Comparison of ENCODE assay signal across 8 cellular contexts in the genomic region with DNA sequence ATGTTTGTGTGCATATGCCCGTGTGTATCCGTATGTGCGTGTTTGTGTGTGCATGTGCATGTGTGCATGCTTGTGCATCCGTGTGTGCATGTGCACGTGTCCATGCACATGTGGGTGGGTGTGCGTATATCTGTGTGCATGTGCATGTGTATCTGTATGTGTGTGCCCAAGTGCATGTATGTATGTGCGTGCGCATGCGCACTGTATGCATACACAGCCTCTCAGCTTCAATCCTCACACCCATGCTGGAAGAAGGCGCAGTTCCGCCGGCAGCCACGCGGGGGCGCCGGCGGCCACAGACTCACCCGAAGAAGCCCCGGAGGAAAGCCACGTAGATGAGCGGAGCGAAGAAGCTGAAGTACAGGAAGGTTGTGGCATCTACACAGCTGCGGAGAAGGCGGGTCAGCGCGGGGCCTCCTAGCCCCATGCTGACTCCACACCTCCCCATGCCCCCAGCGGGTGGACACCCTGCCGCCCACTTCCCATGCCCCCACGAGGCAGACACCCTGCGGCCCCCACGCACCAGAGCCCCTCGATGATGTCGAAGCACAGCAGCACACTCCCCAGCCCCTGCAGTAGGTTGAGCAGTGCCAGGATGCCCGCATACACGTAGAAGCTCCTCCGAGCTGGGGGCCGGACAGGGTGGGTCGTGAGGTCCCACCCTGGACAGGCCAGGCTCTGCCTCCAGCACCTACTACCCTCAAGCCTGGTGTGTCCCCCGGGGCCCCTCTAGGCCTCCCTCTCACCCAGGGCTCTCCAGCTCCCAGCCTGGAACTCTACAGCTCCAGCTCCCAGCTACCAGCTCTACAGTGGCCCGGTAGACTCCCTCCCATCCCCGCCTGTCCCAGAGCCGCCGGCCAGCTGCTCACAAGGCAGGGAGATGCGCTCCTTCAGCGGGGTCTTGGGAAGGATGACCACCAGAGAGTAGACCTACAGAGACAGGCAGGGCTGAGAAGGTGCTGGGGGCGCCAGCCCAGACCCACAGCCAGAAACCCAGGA. TPM values are rescaled to one million over a fixed set of nuclear protein-coding genes. Genes with fewer than 3 reads are reported as not detected.
DNase-seq lines count a peak whose midpoint lies in the region; ATAC-seq, FAIRE-seq and TF ChIP-seq lines count a peak whose summit lies in the region.

No MANE protein-coding gene starts in this region.

- H3K4me3 ChIP-seq in GM06990 (replicated peaks; ENCODE audit: low read depth, low read length) (no peak overlapping the region), SK-N-MC (no peak overlapping the region), pancreas (no peak overlapping the region), transverse colon (no peak overlapping the region)

- no peak for TF ChIP-seq POLR2A in transverse colon (IDR thresholded peaks at IDR 0.05)

- intact Hi-C loops in pancreas (cut with DNase I) (loop anchor here in 1 of 3 donors (10.0 kb wide), 2 partner anchors 120 to 400 kb away; no protein-coding TSS in a partner anchor), transverse colon (cut with DNase I; ENCODE audit: low total_unique reads) (no loop called here)

- no peak overlapping the region for H3K9ac ChIP-seq in SK-N-MC (ENCODE audit: insufficient read length)

- no peak for TF ChIP-seq EP300 in transverse colon (IDR thresholded peaks at IDR 0.05; ENCODE audit: low read depth)

- 44 to 46% methylated on average over 45 to 46 of the region's 46 CpGs for WGBS in pancreas, 2 donors
- WGBS in transverse colon (ENCODE audit: low coverage in 1 of 2), 2 donors, result 41 to 93% methylated on average over 3 to 40 of the region's 46 CpGs

- no peaks in the 10 kb centered on the region for H3K4me1 ChIP-seq in pancreas
- peaks cover 4 to 7% (median 6%) of the 10 kb centered on the region in 4 donors for H3K4me1 ChIP-seq in transverse colon

- DNase-seq in GM06990 (ENCODE audit: extremely low read depth, insufficient read length) (peak; percentile 98), NCI-H1092 (lab: John Stamatoyannopoulos, UW) (peak; percentile 60), SK-N-MC (ENCODE audit: low read depth, low spot score) (peak; percentile 87), frontal cortex (ENCODE audit: low spot score in 2 of 2) (peak; percentile 82 to 94), pancreas (peak; percentile 72 to 92 (median 87)), transverse colon (peak; percentile 90)
- peak; percentile 60 to 76 (median 62) for DNase-seq in activated naive CD4-positive, alpha-beta T cell (lab: John Stamatoyannopoulos, UW)

- no peak for FAIRE-seq in frontal cortex (lab: Jason Lieb, UNC)
- peak; percentile 13 for FAIRE-seq in pancreas (lab: Jason Lieb, UNC)

- in situ Hi-C loops in transverse colon (cut with MboI; ENCODE audit: low pct_ligation_motif_present in 1 of 4, low pct_unique_long_range_greater_than_20kb in 1 of 4, low sequenced_read_pairs in 3 of 4), result no loop called here

- TF ChIP-seq CTCF in GM06990 (IDR thresholded peaks at IDR 0.05; ENCODE audit: insufficient read depth, low read length, poor library complexity, severe bottlenecking) (peak; percentile 100), pancreas (IDR thresholded peaks at IDR 0.05) (peak; percentile 93 to 98 (median 96)), transverse colon (IDR thresholded peaks at IDR 0.05) (peak; percentile 97 to 100 (median 99))

- H3K36me3 ChIP-seq in GM06990 (ENCODE audit: control insufficient read depth, insufficient read depth, low read length) (peaks cover 42% of the 10 kb centered on the region), SK-N-MC (ENCODE audit: insufficient read depth, low read length) (peaks cover 12% of the 10 kb centered on the region), pancreas (peaks cover 0 to 12% (median 7%) of the 10 kb centered on the region in 3 donors), transverse colon (peaks cover 0 to 10% (median 4%) of the 10 kb centered on the region in 4 donors)

- no peak overlapping the region for H3K27ac ChIP-seq in SK-N-MC
- no peak overlapping the region for H3K27ac ChIP-seq in pancreas
- H3K27ac ChIP-seq in transverse colon, result peak overlapping the region in 1 of 4 donors; percentile 8

- H3K9me3 ChIP-seq in SK-N-MC (ENCODE audit: low read depth, low read length), result no peaks in the 10 kb centered on the region
- H3K9me3 ChIP-seq in pancreas, result no peaks in the 10 kb centered on the region
- H3K9me3 ChIP-seq in transverse colon, result no peaks in the 10 kb centered on the region

- H3K27me3 ChIP-seq in GM06990 (replicated peaks; ENCODE audit: control insufficient read depth, insufficient read depth, low read length) (no peaks in the 10 kb centered on the region), pancreas (no peaks in the 10 kb centered on the region), transverse colon (no peaks in the 10 kb centered on the region)

- ATAC-seq in HG02588 (IDR thresholded peaks at IDR 0.05; ENCODE audit: unreplicated experiment) (peak; percentile 62), pancreas (peak; percentile 92 to 97 (median 96))

RNA-seq across cellular contexts. Expression of a gene that starts 15.4 kb away (rescaled TPM):
- total RNA-seq in frontal cortex (17.1 TPM), pancreas (10 to 100 TPM; 12.1 to 21.5 (median 14.3) TPM), transverse colon (10 to 100 TPM; 16.1 to 29.8 (median 21.1) TPM)
- 10 to 100 TPM; 21.9 to 25.9 TPM for polyA plus RNA-seq in pancreas

RNA-seq across cellular contexts. Expression of a gene that starts 23.0 kb away (rescaled TPM):
- total RNA-seq in frontal cortex, result 17.1 TPM
- 1 to 10 TPM; 2.3 to 5.2 (median 4.0) TPM for total RNA-seq in pancreas
- 1 to 10 TPM; 1.5 to 1.7 TPM for polyA plus RNA-seq in pancreas
- 10 to 100 TPM in 1 of 4 donors, 1 to 10 TPM in 2, not detected in 1; 4.3 to 16.7 (median 9.6) TPM for total RNA-seq in transverse colon

RNA-seq across cellular contexts. Expression of a gene that starts 53.8 kb away (rescaled TPM):
- total RNA-seq in frontal cortex (182 TPM), pancreas (1 to 10 TPM; 2.5 to 6.8 (median 5.3) TPM), transverse colon (10 to 100 TPM in 3 of 4 donors, 1 to 10 TPM in 1; 9.7 to 18.9 (median 15.9) TPM)
- 10 to 100 TPM in 1 of 2 donors, 1 to 10 TPM in 1; 6.0 to 18.1 TPM for polyA plus RNA-seq in pancreas
